Comparison of ENCODE assay signal across 19 cellular contexts in the genomic region with DNA sequence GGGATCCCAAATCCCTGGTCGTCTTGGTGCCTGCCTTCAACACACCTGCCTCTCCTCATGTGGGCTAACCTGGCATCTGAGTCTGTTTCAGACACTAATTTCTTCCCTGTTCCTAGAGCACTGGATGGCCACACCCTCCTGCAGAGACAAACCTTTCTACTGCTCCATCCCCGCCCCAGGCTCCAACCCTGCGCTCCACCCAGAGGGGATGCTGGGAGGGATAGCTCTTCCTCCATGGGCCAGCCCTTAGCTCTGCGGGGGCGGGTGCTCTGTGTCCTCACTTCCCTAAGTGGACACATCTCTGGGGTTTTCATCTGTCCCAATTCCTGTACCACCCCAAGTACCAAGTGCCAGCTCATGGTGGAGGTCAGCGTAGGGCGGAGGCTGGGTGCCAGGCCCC.
"Had no signal": no experiment of that assay in that cellular context is flagged by ENCODE, and none has a peak within 500 bp of the region (broad histone marks: within the 10 kb centered on the region; RNA-seq: fewer than 3 reads in every experiment).

No MANE protein-coding gene starts in this region.

- DNase-seq: activated CD8-positive, alpha-beta memory T cell treated with anti-CD3 and anti-CD28 coated beads for 24 hours; activated CD8-positive, alpha-beta memory T cell treated with anti-CD3 and anti-CD28 coated beads, Interleukin-2, amount 50 U/mL, for 48 hours; activated effector memory CD4-positive, alpha-beta T cell treated with anti-CD3 and anti-CD28 coated beads, Interleukin-2, amount 50 U/mL, for 16 hours; activated T-cell treated with anti-CD3 and anti-CD28 coated beads, Interleukin-2, amount 50 U/mL, for 72 hours; adrenal gland; effector CD8-positive, alpha-beta T cell; gastrocnemius medialis; head of caudate nucleus; kidney; mesenchymal stem cell; natural killer cell; nucleus accumbens; retina; stimulated activated CD4-positive, alpha-beta T cell treated with anti-CD3 and anti-CD28 coated beads, Interleukin-2, amount 100 ng/mL, for 24 hours; stimulated activated naive CD4-positive, alpha-beta T cell treated with Interleukin-2 at 50 U/mL for 16 hours; thyroid gland had no signal

- H3K4me1 ChIP-seq: adrenal gland, gastrocnemius medialis had no signal

- H3K27ac Mint-ChIP-seq: activated naive CD4-positive, alpha-beta T cell treated with anti-CD3 and anti-CD28 coated beads, Interleukin-2, amount 50 U/mL, for 72 hours; activated T-cell treated with anti-CD3 and anti-CD28 coated beads, Interleukin-2, amount 50 U/mL, for 72 hours; natural killer cell; T-helper 1 cell treated with Interleukin-12 subunit alpha and Interleukin-12 subunit beta and Interleukin-4 antibody, amounts not matched to agents 30 μg/mL and 1 μg/mL, for 36 hours had no signal

- H3K36me3 Mint-ChIP-seq: activated naive CD4-positive, alpha-beta T cell treated with anti-CD3 and anti-CD28 coated beads, Interleukin-2, amount 50 U/mL, for 72 hours; natural killer cell had no signal

- H3K9me3 ChIP-seq: adrenal gland, breast epithelium, gastrocnemius medialis, thyroid gland had no signal

- H3K27ac ChIP-seq: adrenal gland, breast epithelium, gastrocnemius medialis, thyroid gland had no signal

- H3K36me3 ChIP-seq: adrenal gland, breast epithelium, gastrocnemius medialis, thyroid gland had no signal

- H3K4me3 ChIP-seq: adrenal gland, breast epithelium, gastrocnemius medialis, thyroid gland had no signal

- H3K4me3 Mint-ChIP-seq: activated T-cell treated with anti-CD3 and anti-CD28 coated beads, Interleukin-2, amount 50 U/mL, for 72 hours; natural killer cell; T-helper 1 cell treated with Interleukin-12 subunit alpha and Interleukin-12 subunit beta and Interleukin-4 antibody, amounts not matched to agents 30 μg/mL and 1 μg/mL, for 36 hours had no signal

- H3K27me3 ChIP-seq: adrenal gland, breast epithelium, gastrocnemius medialis, thyroid gland had no signal

- H3K9me3 Mint-ChIP-seq: activated naive CD4-positive, alpha-beta T cell treated with anti-CD3 and anti-CD28 coated beads, Interleukin-2, amount 50 U/mL, for 72 hours; natural killer cell; T-helper 1 cell treated with Interleukin-12 subunit alpha and Interleukin-12 subunit beta and Interleukin-4 antibody, amounts not matched to agents 30 μg/mL and 1 μg/mL, for 36 hours had no signal
